21 cellular contexts compared by ENCODE assay signal in the genomic region with DNA sequence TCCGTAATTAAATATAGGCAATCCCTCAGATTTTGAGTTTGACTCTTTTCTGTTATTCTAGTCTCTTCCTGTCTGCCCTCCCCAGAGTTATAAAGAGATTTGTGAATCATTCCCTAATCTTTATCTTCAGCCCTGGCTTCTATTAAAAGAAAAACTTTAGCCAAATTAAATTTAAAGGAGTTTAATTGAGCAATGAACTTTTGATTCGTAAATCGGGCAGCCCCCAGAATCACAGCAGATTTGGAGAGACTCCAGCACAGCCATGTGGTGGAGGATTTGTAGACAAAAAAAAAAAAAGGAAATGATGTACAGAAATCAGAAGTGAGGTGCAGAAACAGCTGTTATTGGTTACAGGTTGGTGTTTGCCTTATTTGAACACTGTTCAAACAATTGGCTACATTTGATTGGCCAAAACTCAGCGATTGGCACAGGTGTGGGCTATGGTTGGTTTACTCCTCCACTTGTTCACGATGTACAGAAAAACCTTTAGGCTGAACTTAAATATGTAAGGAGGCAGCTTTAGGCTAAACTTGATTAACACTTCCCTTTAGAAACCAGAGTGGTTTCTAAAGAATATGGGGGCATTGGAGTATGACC. TPM values are rescaled to one million over a fixed set of nuclear protein-coding genes. Genes with fewer than 3 reads are reported as not detected.
DNase-seq lines count a peak whose midpoint lies in the region; ATAC-seq and TF ChIP-seq lines count a peak whose summit lies in the region.
"Had no signal": no experiment of that assay in that cellular context is flagged by ENCODE, and none has a peak within 500 bp of the region (broad histone marks: within the 10 kb centered on the region; RNA-seq: fewer than 3 reads in every experiment).

No MANE protein-coding gene starts in this region.

- peak overlapping the region; percentile 56 to 89 (median 76) for H3K4me3 Mint-ChIP-seq in IgD-negative memory B cell
- H3K4me3 Mint-ChIP-seq: activated CD4-positive, alpha-beta T cell treated with anti-CD3 and anti-CD28 coated beads for 36 hours; activated naive CD4-positive, alpha-beta T cell treated with anti-CD3 and anti-CD28 coated beads, Interleukin-2, amount 10 ng/mL, durations not matched to agents 7 days and 5 days; stimulated activated naive CD8-positive, alpha-beta T cell treated with anti-CD3 and anti-CD28 coated beads, Interleukin-15, amount 100 ng/mL, for 72 hours had no signal

- peaks cover 40 to 46% (median 45%) of the 10 kb centered on the region in 3 donors for H3K4me1 Mint-ChIP-seq in IgD-negative memory B cell

- DNase-seq in GM12864 (ENCODE audit: low read depth) (peak; percentile 44), germinal center (ENCODE audit: low spot score) (peak; percentile 60), right cardiac atrium (no peak), RKO (ENCODE audit: low spot score) (no peak), left colon (no peak)
- DNase-seq: activated CD4-positive, alpha-beta T cell treated with anti-CD3 and anti-CD28 coated beads for 36 hours; activated naive CD4-positive, alpha-beta T cell treated with anti-CD3 and anti-CD28 coated beads, Interleukin-2, amount 10 ng/mL, durations not matched to agents 7 days and 5 days; brain microvascular endothelial cell; dermis blood vessel endothelial cell; HCEC 1CT; heart left ventricle; Kasumi-1; NCI-H510A; posterior cingulate gyrus; spleen; stimulated activated naive CD8-positive, alpha-beta T cell treated with anti-CD3 and anti-CD28 coated beads, Interleukin-15, amount 100 ng/mL, for 72 hours; uterus had no signal

- H3K9me3 Mint-ChIP-seq in IgD-negative memory B cell = no peaks in the 10 kb centered on the region
- H3K9me3 Mint-ChIP-seq: activated naive CD4-positive, alpha-beta T cell treated with anti-CD3 and anti-CD28 coated beads, Interleukin-2, amount 10 ng/mL, durations not matched to agents 7 days and 5 days; stimulated activated naive CD8-positive, alpha-beta T cell treated with anti-CD3 and anti-CD28 coated beads, Interleukin-15, amount 100 ng/mL, for 72 hours had no signal

- intact Hi-C loops in right cardiac atrium (cut with DNase I) = loop anchor here in 1 of 4 donors (10.0 kb wide), 1 partner anchor 207 kb away; no protein-coding TSS in a partner anchor
- intact Hi-C loops in left colon (cut with DNase I, micrococcal nuclease) = no loop called here

- H3K36me3 Mint-ChIP-seq in IgD-negative memory B cell = no peaks in the 10 kb centered on the region
- H3K36me3 Mint-ChIP-seq: activated naive CD4-positive, alpha-beta T cell treated with anti-CD3 and anti-CD28 coated beads, Interleukin-2, amount 10 ng/mL, durations not matched to agents 7 days and 5 days had no signal

- H3K9me3 ChIP-seq in right cardiac atrium (ENCODE audit: control insufficient read depth, low read length) = no peaks in the 10 kb centered on the region
- H3K9me3 ChIP-seq: heart left ventricle, spleen, uterus had no signal

- H3K4me3 ChIP-seq in GM12864 (ENCODE audit: low read depth, low read length) = no peak overlapping the region
- no peak overlapping the region for H3K4me3 ChIP-seq in right cardiac atrium (ENCODE audit: low read length)
- H3K4me3 ChIP-seq: heart left ventricle, spleen, uterus had no signal

- 54% methylated on average over 5 of the region's 5 CpGs for WGBS in right cardiac atrium

- peaks cover 2% of the 10 kb centered on the region for H3K27me3 Mint-ChIP-seq in IgD-negative memory B cell
- H3K27me3 Mint-ChIP-seq: activated CD4-positive, alpha-beta T cell treated with anti-CD3 and anti-CD28 coated beads for 36 hours; activated naive CD4-positive, alpha-beta T cell treated with anti-CD3 and anti-CD28 coated beads, Interleukin-2, amount 10 ng/mL, durations not matched to agents 7 days and 5 days; stimulated activated naive CD8-positive, alpha-beta T cell treated with anti-CD3 and anti-CD28 coated beads, Interleukin-15, amount 100 ng/mL, for 72 hours had no signal

- no peak overlapping the region for H3K27ac ChIP-seq in right cardiac atrium (ENCODE audit: low read length)
- H3K27ac ChIP-seq: brain microvascular endothelial cell, heart left ventricle, RWPE1, spleen, uterus had no signal

- H3K27ac Mint-ChIP-seq in IgD-negative memory B cell = peak overlapping the region; percentile 10 to 83 (median 58)
- H3K27ac Mint-ChIP-seq: activated CD4-positive, alpha-beta T cell treated with anti-CD3 and anti-CD28 coated beads for 36 hours; activated naive CD4-positive, alpha-beta T cell treated with anti-CD3 and anti-CD28 coated beads, Interleukin-2, amount 10 ng/mL, durations not matched to agents 7 days and 5 days; stimulated activated naive CD8-positive, alpha-beta T cell treated with anti-CD3 and anti-CD28 coated beads, Interleukin-15, amount 100 ng/mL, for 72 hours had no signal

- ATAC-seq in GM19395 (IDR thresholded peaks at IDR 0.05; ENCODE audit: unreplicated experiment) (peak; percentile 24), right cardiac atrium (no peak), GM21381 (IDR thresholded peaks at IDR 0.05; ENCODE audit: unreplicated experiment) (no peak), left colon (no peak)
- ATAC-seq: activated CD4-positive, alpha-beta T cell treated with anti-CD3 and anti-CD28 coated beads for 36 hours; heart left ventricle; stimulated activated naive CD8-positive, alpha-beta T cell treated with anti-CD3 and anti-CD28 coated beads, Interleukin-15, amount 100 ng/mL, for 72 hours had no signal

- H3K4me1 ChIP-seq in right cardiac atrium (ENCODE audit: control insufficient read depth, insufficient read depth, low read length) = peaks cover 3% of the 10 kb centered on the region
- H3K4me1 ChIP-seq: uterus had no signal

- TF ChIP-seq CTCF in GM12864 (IDR thresholded peaks at IDR 0.05; ENCODE audit: low read depth, low read length, missing control alignments) = no peak

- H3K27me3 ChIP-seq in right cardiac atrium (ENCODE audit: control insufficient read depth, insufficient read depth) = no peaks in the 10 kb centered on the region
- H3K27me3 ChIP-seq: brain microvascular endothelial cell, spleen, uterus had no signal

RNA-seq across cellular contexts. Expression of a gene that starts 2.3 kb away (rescaled TPM):
- polyA plus RNA-seq in IgD-negative memory B cell (11.5 TPM), right cardiac atrium (3.1 TPM)
- total RNA-seq in right cardiac atrium (1 to 10 TPM; 6.3 to 8.3 (median 7.4) TPM), left colon (1 to 10 TPM; 4.7 to 5.3 TPM)

RNA-seq across cellular contexts. Expression of a gene that starts 23.1 kb away (rescaled TPM):
- polyA plus RNA-seq in IgD-negative memory B cell (not detected), right cardiac atrium (5.7 TPM)
- total RNA-seq in right cardiac atrium (10 to 100 TPM in 3 of 4 donors, 1 to 10 TPM in 1; 7.9 to 12.6 (median 10.9) TPM), left colon (under 1 TPM in 1 of 2 donors, not detected in 1; 0.22 TPM)
- total RNA-seq: activated CD4-positive, alpha-beta T cell treated with anti-CD3 and anti-CD28 coated beads for 36 hours; spleen had no signal

Comparison
In these comparisons a context has a peak if more than half of its experiments do, and no peak if none do; other contexts are left out.
1. DNase-seq: peak in GM12864 (single experiment) and germinal center (single experiment); none in right cardiac atrium (0 of 3), RKO (single experiment) and left colon (0 of 2).
2. RNA of a gene that starts 23.1 kb away (total RNA-seq): 7.9 to 12.6 TPM in right cardiac atrium; 0.22 TPM in left colon; every median in the first group is over 4 times any median in the second.